ENCODE assay signal across 17 cellular contexts in genomic region chr4:139643042-139643895, GRCh38. TPM values are rescaled to one million over a fixed set of nuclear protein-coding genes. Genes with fewer than 3 reads are reported as not detected.
DNase-seq lines count a peak whose midpoint lies in the region; ATAC-seq, FAIRE-seq and TF ChIP-seq lines count a peak whose summit lies in the region.
"Had no signal": no experiment of that assay in that cellular context is flagged by ENCODE, and none has a peak within 500 bp of the region (broad histone marks: within the 10 kb centered on the region; RNA-seq: fewer than 3 reads in every experiment).

No MANE protein-coding gene starts in this region.

- H4K91ac ChIP-seq in neuronal stem cell (ENCODE audit: low read depth, low read length, poor library complexity), result no peak overlapping the region

- H4K8ac ChIP-seq in neuronal stem cell (ENCODE audit: low read depth, low read length), result no peak overlapping the region

- no peak overlapping the region for H2AK5ac ChIP-seq in neuronal stem cell (ENCODE audit: low read depth, low read length)

- WGBS in endodermal cell (ENCODE audit: insufficient coverage in 1 of 2, insufficient read length in 1 of 2), 2 experiments, result 89 to 91% methylated on average over 9 to 11 of the region's 11 CpGs
- WGBS in neuronal stem cell (ENCODE audit: extremely low coverage in 2 of 2, insufficient read length in 2 of 2, insufficient replicate concordance in 1 of 2), 2 donors, result no CpG with 5 or more reads among the region's 11 CpGs
- 77 to 79% methylated on average over 11 of the region's 11 CpGs for WGBS in pancreas, 2 donors

- H3K4me1 Mint-ChIP-seq in Calu3 (ENCODE audit: low read depth, unreplicated experiment), result peaks cover 61% of the 10 kb centered on the region
- no peaks in the 10 kb centered on the region for H3K4me1 Mint-ChIP-seq in endodermal cell
- H3K4me1 Mint-ChIP-seq: IgD-negative memory B cell had no signal

- no peaks in the 10 kb centered on the region for H3K9me3 Mint-ChIP-seq in Calu3 (ENCODE audit: low read depth, unreplicated experiment)
- peaks cover 21% of the 10 kb centered on the region for H3K9me3 Mint-ChIP-seq in endodermal cell

- H3K4me2 ChIP-seq in OCI-LY3 (ENCODE audit: low read length), result peak overlapping the region; percentile 41
- H3K4me2 ChIP-seq in neuronal stem cell (ENCODE audit: insufficient read depth, low read length, poor library complexity, severe bottlenecking), result no peak overlapping the region

- H4K20me1 ChIP-seq in OCI-LY3 (ENCODE audit: insufficient read depth, low read length), result no peaks in the 10 kb centered on the region

- peak overlapping the region; percentile 45 for H3K4me3 Mint-ChIP-seq in Calu3 (ENCODE audit: low read depth, unreplicated experiment)
- H3K4me3 Mint-ChIP-seq in endodermal cell, result no peak overlapping the region
- H3K4me3 Mint-ChIP-seq: IgD-negative memory B cell had no signal

- H3K79me2 ChIP-seq in OCI-LY3 (ENCODE audit: low read length), result no peaks in the 10 kb centered on the region

- CTCF ChIA-PET in Calu3 (lab: Charles Lee), result no interaction called here

- no TSS peak for BruUV-seq in Calu3 (replicated peaks; lab: Mats Ljungman, UMichigan)

- H3K36me3 ChIP-seq in OCI-LY3 (replicated peaks; ENCODE audit: low read depth, low read length) (no peaks in the 10 kb centered on the region), endodermal cell (ENCODE audit: control insufficient read depth, insufficient read depth, low read length) (no peaks in the 10 kb centered on the region), neuronal stem cell (replicated peaks in 1 of 2; ENCODE audit: control insufficient read depth in 2 of 2, insufficient read depth in 2 of 2, low read length in 2 of 2) (peaks cover 0 to 1% of the 10 kb centered on the region in 2 donors), pancreas (no peaks in the 10 kb centered on the region)

- no peak overlapping the region for H2BK12ac ChIP-seq in neuronal stem cell (ENCODE audit: low read length)

- H3K4me3 ChIP-seq in OCI-LY3 (ENCODE audit: low read length) (0 out of 2 replicates have a peak overlapping the region, but pooled peaks have one; percentile 0), endodermal cell (ENCODE audit: low read length) (no peak overlapping the region), neuronal stem cell (ENCODE audit: low read length in 2 of 2) (no peak overlapping the region), pancreas (no peak overlapping the region)

- no peak for TF ChIP-seq CTCF in Calu3 (IDR thresholded peaks at IDR 0.05; ENCODE audit: unreplicated experiment)
- TF ChIP-seq CTCF in OCI-LY3 (IDR thresholded peaks at IDR 0.05; ENCODE audit: low read depth, low read length), result no peak
- TF ChIP-seq CTCF in endodermal cell (conservative IDR thresholded peaks at IDR 0.05), result no peak
- no peak for TF ChIP-seq CTCF in pancreas (IDR thresholded peaks at IDR 0.05)

- H2AFZ ChIP-seq in OCI-LY3 (ENCODE audit: low read depth, low read length) (peak overlapping the region; percentile 65), neuronal stem cell (ENCODE audit: low read length) (peak overlapping the region; percentile 64)

- H3K9ac ChIP-seq in OCI-LY3 (ENCODE audit: low read length), result no peak overlapping the region
- no peak overlapping the region for H3K9ac ChIP-seq in endodermal cell (ENCODE audit: extremely low read depth, low read length, poor library complexity, severe bottlenecking)
- no peak overlapping the region for H3K9ac ChIP-seq in neuronal stem cell (ENCODE audit: low read depth, low read length, poor library complexity)

- no peak for FAIRE-seq in pancreas (lab: Jason Lieb, UNC)
- FAIRE-seq: RCC 7860 had no signal

- H3K27me3 Mint-ChIP-seq in Calu3 (ENCODE audit: unreplicated experiment), result no peaks in the 10 kb centered on the region
- H3K27me3 Mint-ChIP-seq in endodermal cell (ENCODE audit: insufficient read depth), result peaks cover 11% of the 10 kb centered on the region
- H3K27me3 Mint-ChIP-seq: IgD-negative memory B cell had no signal

- no peak overlapping the region for H2BK5ac ChIP-seq in neuronal stem cell (ENCODE audit: low read length)

- H3K14ac ChIP-seq in neuronal stem cell (ENCODE audit: low read length), result no peak overlapping the region

- no peak overlapping the region for H3K4ac ChIP-seq in neuronal stem cell (ENCODE audit: low read length)

- H3K18ac ChIP-seq in neuronal stem cell (ENCODE audit: low read length), result no peak overlapping the region

- intact Hi-C loops in Calu3 (cut with micrococcal nuclease; ENCODE audit: unreplicated experiment), result no loop called here
- intact Hi-C loops in pancreas (cut with DNase I), result no loop called here

- DNase-seq in Calu3, result no peak
- DNase-seq in endodermal cell, result peak; percentile 71
- no peak for DNase-seq in neuronal stem cell (ENCODE audit: low spot score)
- no peak for DNase-seq in pancreas
- no peak for DNase-seq in NCI-H2171 treated with DMSO at 0.1 percent for 48 hours (lab: John Stamatoyannopoulos, UW)
- DNase-seq in SKM-1 (lab: John Stamatoyannopoulos, UW; ENCODE audit: unreplicated experiment), result no peak
- DNase-seq: COR-L47, H7, NCI-H1436, NCI-H2029, NCI-H524, SHP77 had no signal

- peaks cover 9% of the 10 kb centered on the region; the same call in 1 of the 2 replicates for H3K27me3 ChIP-seq in OCI-LY3 (ENCODE audit: low read depth, low read length)
- no peaks in the 10 kb centered on the region for H3K27me3 ChIP-seq in endodermal cell (ENCODE audit: control insufficient read depth, insufficient read depth, low read length, poor library complexity, severe bottlenecking)
- H3K27me3 ChIP-seq in neuronal stem cell (ENCODE audit: control insufficient read depth in 3 of 3, insufficient read depth in 3 of 3, low read depth in 1 of 3, low read length in 3 of 3), result no peaks in the 10 kb centered on the region
- H3K27me3 ChIP-seq in pancreas, result no peaks in the 10 kb centered on the region

- peaks cover 23% of the 10 kb centered on the region for H3K4me1 ChIP-seq in OCI-LY3 (ENCODE audit: low read length)
- H3K4me1 ChIP-seq in endodermal cell (ENCODE audit: control insufficient read depth, insufficient read depth, low read length), result no peaks in the 10 kb centered on the region
- peaks cover 2 to 4% of the 10 kb centered on the region in 2 donors for H3K4me1 ChIP-seq in neuronal stem cell (ENCODE audit: control insufficient read depth in 2 of 2, insufficient read depth in 1 of 2, low read depth in 1 of 2, low read length in 2 of 2)
- no peaks in the 10 kb centered on the region for H3K4me1 ChIP-seq in pancreas

- H3K79me1 ChIP-seq in neuronal stem cell (ENCODE audit: low read depth, low read length), result no peaks in the 10 kb centered on the region

- H3K23ac ChIP-seq in neuronal stem cell (ENCODE audit: low read depth, low read length, poor library complexity), result no peak overlapping the region

- no peak overlapping the region for H2BK15ac ChIP-seq in neuronal stem cell (ENCODE audit: low read length)

- no peak overlapping the region for H2BK120ac ChIP-seq in neuronal stem cell (ENCODE audit: low read depth, low read length)

- no peaks in the 10 kb centered on the region for H3K9me3 ChIP-seq in OCI-LY3 (ENCODE audit: insufficient read depth, low read length)
- H3K9me3 ChIP-seq in endodermal cell (ENCODE audit: control insufficient read depth, low read length), result peaks cover 13% of the 10 kb centered on the region
- H3K9me3 ChIP-seq in neuronal stem cell (replicated peaks in 1 of 2; ENCODE audit: control insufficient read depth in 2 of 2, insufficient read depth in 1 of 2, low read depth in 1 of 2, low read length in 2 of 2), result peaks cover 7 to 8% of the 10 kb centered on the region in 2 donors
- H3K9me3 ChIP-seq in pancreas, result no peaks in the 10 kb centered on the region

- peaks cover 13% of the 10 kb centered on the region for H3K36me3 Mint-ChIP-seq in Calu3 (ENCODE audit: insufficient read depth, unreplicated experiment)
- H3K36me3 Mint-ChIP-seq in endodermal cell (ENCODE audit: low read depth), result no peaks in the 10 kb centered on the region

- H3K27ac Mint-ChIP-seq in Calu3 (ENCODE audit: unreplicated experiment), result peak overlapping the region; percentile 87
- no peak overlapping the region for H3K27ac Mint-ChIP-seq in endodermal cell
- H3K27ac Mint-ChIP-seq: IgD-negative memory B cell had no signal

- ATAC-seq in pancreas, result no peak
- no peak for ATAC-seq in HG03520 (IDR thresholded peaks at IDR 0.05; ENCODE audit: unreplicated experiment)

- H3K27ac ChIP-seq in OCI-LY3 (ENCODE audit: low read length), result no peak overlapping the region
- no peak overlapping the region for H3K27ac ChIP-seq in endodermal cell (ENCODE audit: low read depth, low read length)
- no peak overlapping the region for H3K27ac ChIP-seq in neuronal stem cell (replicated peaks; ENCODE audit: low read length)
- H3K27ac ChIP-seq in pancreas, result no peak overlapping the region
- H3K27ac ChIP-seq: C4-2B had no signal

RNA-seq across cellular contexts. Expression of gene MGST2, which starts 22.4 kb away (rescaled TPM):
- total RNA-seq in Calu3 (2022), result 31.9 and 33.7 TPM in 2 replicates
- total RNA-seq in endodermal cell, result 100 to 1,000 TPM; 188 to 215 TPM
- polyA plus RNA-seq in endodermal cell (2013, experiment 1 of 2), result 53.2 TPM
- polyA plus RNA-seq in endodermal cell (2013, experiment 2 of 2), result 60.4 TPM
- polyA plus RNA-seq in neuronal stem cell (2013, experiment 1 of 2), result 19.9 TPM
- 18.6 TPM for polyA plus RNA-seq in neuronal stem cell (2013, experiment 2 of 2)
- 10 to 100 TPM; 23.9 to 48.2 (median 30.4) TPM for total RNA-seq in pancreas
- polyA plus RNA-seq in pancreas, result 10 to 100 TPM; 52.8 to 60.8 TPM
